Comparison of ENCODE assay signal across 23 cellular contexts in the genomic region with DNA sequence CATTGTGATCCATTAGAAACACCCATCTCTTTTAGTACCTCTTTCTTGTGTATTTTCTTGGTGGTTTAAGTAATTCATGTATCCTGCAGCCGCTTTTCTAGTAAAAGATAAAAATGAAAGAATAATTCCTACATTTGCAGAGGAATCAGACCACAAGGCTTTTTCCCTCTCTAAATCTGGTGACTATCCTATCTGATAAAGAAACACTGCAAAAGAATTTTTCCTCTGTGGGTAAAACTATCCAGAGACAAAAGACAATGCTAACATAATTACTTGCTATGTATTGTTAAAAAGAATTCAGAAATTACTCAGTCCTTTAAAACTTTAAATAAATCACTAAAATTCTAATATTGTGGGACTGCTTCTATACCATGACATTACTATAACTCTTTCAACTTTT. TPM values are rescaled to one million over a fixed set of nuclear protein-coding genes. Genes with fewer than 3 reads are reported as not detected.
"Had no signal": no experiment of that assay in that cellular context is flagged by ENCODE, and none has a peak within 500 bp of the region (broad histone marks: within the 10 kb centered on the region; RNA-seq: fewer than 3 reads in every experiment).

No MANE protein-coding gene starts in this region.

- H3K4me3 ChIP-seq: Peyer's patch, SJCRH30 had no signal

- H3K9me3 ChIP-seq: Peyer's patch, SJCRH30 had no signal

- ATAC-seq: activated T-cell treated with anti-CD3 and anti-CD28 coated beads, Interleukin-2, amount 50 U/mL, for 4 hours; T-helper 17 cell; WTC11 had no signal

- H3K36me3 Mint-ChIP-seq: activated CD4-positive, alpha-beta memory T cell treated with anti-CD3 and anti-CD28 coated beads for 36 hours; activated naive CD8-positive, alpha-beta T cell; WTC11 had no signal

- DNase-seq: activated CD4-positive, alpha-beta memory T cell treated with anti-CD3 and anti-CD28 coated beads for 36 hours; activated CD4-positive, alpha-beta T cell treated with anti-CD3 and anti-CD28 coated beads, Interleukin-2, amount 10 ng/mL, durations not matched to agents 7 days and 5 days; activated CD8-positive, alpha-beta memory T cell treated with anti-CD3 and anti-CD28 coated beads for 24 hours; activated gamma-delta T cell; activated naive CD4-positive, alpha-beta T cell treated with anti-CD3 and anti-CD28 coated beads for 36 hours; activated T-cell treated with anti-CD3 and anti-CD28 coated beads, Interleukin-2, amount 50 U/mL, for 4 hours; cerebellar nuclear complex; MM.1S; NCI-H1105 treated with DMSO at 0.1 percent for 48 hours; NCI-H1436 treated with DMSO at 0.1 percent for 48 hours; NCI-H187; NCI-H2081; NCI-H446; NCI-H524; Peyer's patch; Right ventricle myocardium superior; SJCRH30; T-helper 17 cell; T-helper 9 cell had no signal

- H3K27me3 ChIP-seq: Peyer's patch, SJCRH30 had no signal

- H3K4me2 ChIP-seq: KMS-11 had no signal

- H3K9me3 Mint-ChIP-seq: activated CD4-positive, alpha-beta memory T cell treated with anti-CD3 and anti-CD28 coated beads for 36 hours; activated CD4-positive, alpha-beta T cell treated with anti-CD3 and anti-CD28 coated beads, Interleukin-2, amount 10 ng/mL, durations not matched to agents 7 days and 5 days; activated naive CD4-positive, alpha-beta T cell treated with anti-CD3 and anti-CD28 coated beads for 36 hours; activated T-cell treated with anti-CD3 and anti-CD28 coated beads, Interleukin-2, amount 50 U/mL, for 4 hours; WTC11 had no signal

- H3K27ac Mint-ChIP-seq: activated CD4-positive, alpha-beta memory T cell treated with anti-CD3 and anti-CD28 coated beads for 36 hours; activated CD4-positive, alpha-beta T cell treated with anti-CD3 and anti-CD28 coated beads, Interleukin-2, amount 10 ng/mL, durations not matched to agents 7 days and 5 days; activated naive CD4-positive, alpha-beta T cell treated with anti-CD3 and anti-CD28 coated beads for 36 hours; activated naive CD8-positive, alpha-beta T cell; T-helper 17 cell; WTC11 had no signal

- H3K9ac ChIP-seq: KMS-11 had no signal

- H3K4me1 Mint-ChIP-seq: activated CD4-positive, alpha-beta T cell treated with anti-CD3 and anti-CD28 coated beads, Interleukin-2, amount 10 ng/mL, durations not matched to agents 7 days and 5 days; T-helper 17 cell; WTC11 had no signal

- H3K27ac ChIP-seq: KMS-11, Peyer's patch, RWPE1, SJCRH30 had no signal

- H3K36me3 ChIP-seq: Peyer's patch, SJCRH30 had no signal

- H3K4me3 Mint-ChIP-seq: activated CD4-positive, alpha-beta memory T cell treated with anti-CD3 and anti-CD28 coated beads for 36 hours; activated CD4-positive, alpha-beta T cell treated with anti-CD3 and anti-CD28 coated beads, Interleukin-2, amount 10 ng/mL, durations not matched to agents 7 days and 5 days; activated naive CD4-positive, alpha-beta T cell treated with anti-CD3 and anti-CD28 coated beads for 36 hours; activated naive CD8-positive, alpha-beta T cell; activated T-cell treated with anti-CD3 and anti-CD28 coated beads, Interleukin-2, amount 50 U/mL, for 4 hours; T-helper 17 cell; WTC11 had no signal

- H3K4me1 ChIP-seq: Peyer's patch, SJCRH30 had no signal

RNA-seq across cellular contexts. Expression of gene PRRX1, which starts 51.0 kb away (rescaled TPM):
- total RNA-seq: activated CD4-positive, alpha-beta memory T cell treated with anti-CD3 and anti-CD28 coated beads for 36 hours; activated CD4-positive, alpha-beta T cell treated with anti-CD3 and anti-CD28 coated beads, Interleukin-2, amount 10 ng/mL, durations not matched to agents 7 days and 5 days; activated naive CD4-positive, alpha-beta T cell treated with anti-CD3 and anti-CD28 coated beads for 36 hours; activated T-cell treated with anti-CD3 and anti-CD28 coated beads, Interleukin-2, amount 50 U/mL, for 4 hours; T-helper 17 cell had no signal
